Comparison of ENCODE assay signal across 10 cellular contexts in genomic region chr1:152013664-152014237, GRCh38. TPM values are rescaled to one million over a fixed set of nuclear protein-coding genes. Genes with fewer than 3 reads are reported as not detected.
DNase-seq lines count a peak whose midpoint lies in the region; TF ChIP-seq lines count a peak whose summit lies in the region.
"Had no signal": no experiment of that assay in that cellular context is flagged by ENCODE, and none has a peak within 500 bp of the region (broad histone marks: within the 10 kb centered on the region; RNA-seq: fewer than 3 reads in every experiment).

No MANE protein-coding gene starts in this region.

- H3K36me3 ChIP-seq in tibial artery: no peaks in the 10 kb centered on the region
- H3K36me3 ChIP-seq in uterus: no peaks in the 10 kb centered on the region
- H3K36me3 ChIP-seq: BLaER1 had no signal

- H3K4me1 ChIP-seq in tibial artery (no peaks in the 10 kb centered on the region), uterus (no peaks in the 10 kb centered on the region)
- H3K4me1 ChIP-seq: BLaER1 had no signal

- peak; percentile 72 for TF ChIP-seq CTCF in LNCAP (IDR thresholded peaks at IDR 0.05)
- peak in 1 of 2 experiments; percentile 19 for TF ChIP-seq CTCF in tibial artery (IDR thresholded peaks at IDR 0.05)
- TF ChIP-seq CTCF in uterus (IDR thresholded peaks at IDR 0.05): peak in 1 of 4 experiments; percentile 20

- no peak overlapping the region for H3K27ac ChIP-seq in tibial artery
- no peak overlapping the region for H3K27ac ChIP-seq in uterus
- H3K27ac ChIP-seq: BLaER1 had no signal

- H3K27me3 ChIP-seq in tibial artery (peaks cover 0 to 16% of the 10 kb centered on the region in 2 donors), uterus (no peaks in the 10 kb centered on the region)
- H3K27me3 ChIP-seq: BLaER1 had no signal

- CTCF ChIA-PET in activated CD4-positive, alpha-beta memory T cell treated with anti-CD3 and anti-CD28 coated beads, Interleukin-2, amount 10 ng/mL, durations not matched to agents 7 days and 5 days (lab: Charles Lee): interaction anchor here (0.6 to 5.7 kb wide), 12 partner anchors 9 to 131 kb away, joined by 3 to 54 read pairs (median 4); partner anchors contain the start of gene S100A11

- H3K9me3 Mint-ChIP-seq in activated CD4-positive, alpha-beta memory T cell treated with anti-CD3 and anti-CD28 coated beads, Interleukin-2, amount 10 ng/mL, durations not matched to agents 7 days and 5 days: no peaks in the 10 kb centered on the region
- H3K9me3 Mint-ChIP-seq: T-cell had no signal

- DNase-seq in DMS153 treated with DMSO at 0.1 percent for 48 hours (lab: John Stamatoyannopoulos, UW; ENCODE audit: unreplicated experiment) (peak; percentile 9), DMS153 (lab: John Stamatoyannopoulos, UW) (no peak), iPS-NIHi11 (ENCODE audit: low spot score) (peak; percentile 66), tibial artery (no peak), uterus (no peak), midbrain (lab: John Stamatoyannopoulos, UW) (no peak)
- DNase-seq in activated CD4-positive, alpha-beta memory T cell treated with anti-CD3 and anti-CD28 coated beads, Interleukin-2, amount 10 ng/mL, durations not matched to agents 7 days and 5 days: peak; percentile 66

- POLR2A ChIA-PET in activated CD4-positive, alpha-beta memory T cell treated with anti-CD3 and anti-CD28 coated beads, Interleukin-2, amount 10 ng/mL, durations not matched to agents 7 days and 5 days (lab: Charles Lee): interaction anchor here (0.6 kb wide), 1 partner anchor 50 kb away, joined by 3 read pairs; no protein-coding TSS in a partner anchor

- no peak overlapping the region for H3K4me3 Mint-ChIP-seq in activated CD4-positive, alpha-beta memory T cell treated with anti-CD3 and anti-CD28 coated beads, Interleukin-2, amount 10 ng/mL, durations not matched to agents 7 days and 5 days
- H3K4me3 Mint-ChIP-seq: T-cell had no signal

- no peaks in the 10 kb centered on the region for H3K36me3 Mint-ChIP-seq in activated CD4-positive, alpha-beta memory T cell treated with anti-CD3 and anti-CD28 coated beads, Interleukin-2, amount 10 ng/mL, durations not matched to agents 7 days and 5 days (ENCODE audit: low read depth)
- H3K36me3 Mint-ChIP-seq: T-cell had no signal

- no peak for TF ChIP-seq POLR2A in uterus (IDR thresholded peaks at IDR 0.05)

- H3K4me3 ChIP-seq in tibial artery: no peak overlapping the region
- H3K4me3 ChIP-seq in uterus: no peak overlapping the region
- H3K4me3 ChIP-seq: BLaER1 had no signal

- no peaks in the 10 kb centered on the region for H3K9me3 ChIP-seq in tibial artery
- H3K9me3 ChIP-seq in uterus: no peaks in the 10 kb centered on the region
- H3K9me3 ChIP-seq: BLaER1 had no signal

- H3K27ac Mint-ChIP-seq in activated CD4-positive, alpha-beta memory T cell treated with anti-CD3 and anti-CD28 coated beads, Interleukin-2, amount 10 ng/mL, durations not matched to agents 7 days and 5 days: no peak overlapping the region
- H3K27ac Mint-ChIP-seq: T-cell had no signal

- intact Hi-C loops in tibial artery (cut with DNase I; ENCODE audit: low total_unique reads) (no loop called here), uterus (cut with DNase I; ENCODE audit: low total_unique reads) (no loop called here)

- peaks cover 6% of the 10 kb centered on the region for H3K4me1 Mint-ChIP-seq in activated CD4-positive, alpha-beta memory T cell treated with anti-CD3 and anti-CD28 coated beads, Interleukin-2, amount 10 ng/mL, durations not matched to agents 7 days and 5 days

- peaks cover 30% of the 10 kb centered on the region for H3K27me3 Mint-ChIP-seq in activated CD4-positive, alpha-beta memory T cell treated with anti-CD3 and anti-CD28 coated beads, Interleukin-2, amount 10 ng/mL, durations not matched to agents 7 days and 5 days

RNA-seq across cellular contexts. Expression of gene S100A10, which starts 20.1 kb away (rescaled TPM):
- total RNA-seq in activated CD4-positive, alpha-beta memory T cell treated with anti-CD3 and anti-CD28 coated beads, Interleukin-2, amount 10 ng/mL, durations not matched to agents 7 days and 5 days: 100 to 1,000 TPM; 631 to 641 TPM
- total RNA-seq in uterus: 100 to 1,000 TPM in 1 of 4 donors, 10 to 100 TPM in 3; 21.8 to 189 (median 34.6) TPM

RNA-seq across cellular contexts. Expression of gene S100A11, which starts 23.1 kb away (rescaled TPM):
- 100 to 1,000 TPM; 504 to 539 TPM for total RNA-seq in activated CD4-positive, alpha-beta memory T cell treated with anti-CD3 and anti-CD28 coated beads, Interleukin-2, amount 10 ng/mL, durations not matched to agents 7 days and 5 days
- 100 to 1,000 TPM in 3 of 4 donors, 10 to 100 TPM in 1; 14.9 to 321 (median 146) TPM for total RNA-seq in uterus

Comparison
In these comparisons a context has a peak if more than half of its experiments do, and no peak if none do; other contexts are left out.
1. DNase-seq: peak in DMS153 treated with DMSO at 0.1 percent for 48 hours (single experiment), activated CD4-positive, alpha-beta memory T cell treated with anti-CD3 and anti-CD28 coated beads, Interleukin-2, amount 10 ng/mL, durations not matched to agents 7 days and 5 days (single experiment) and iPS-NIHi11 (single experiment); none in DMS153 (single experiment), tibial artery (0 of 2), uterus (0 of 2) and midbrain (single experiment).